1 cellular context compared by ENCODE assay signal in genomic region chr3:64454768-64455167, GRCh38.
A peak's percentile ranks its signal among the peaks of the same experiment; 100 is the strongest.
TF ChIP-seq lines count a peak whose summit lies in the region.

No MANE protein-coding gene starts in this region.

TF ChIP-seq in GM12878, 131 proteins besides CTCF, POLR2A, EP300 and RAD21 (continued from another document):
- TF ChIP-seq RUNX3 (IDR thresholded peaks at IDR 0.05; ENCODE audit: low read length) (peak; percentile 9; the same call in 1 of the 2 replicates), TCF7 (IDR thresholded peaks at IDR 0.05; ENCODE audit: borderline replicate concordance) (no peak), ETV6 (conservative IDR thresholded peaks at IDR 0.05 in 1 of 2, IDR thresholded peaks at IDR 0.05 in 1 of 2; ENCODE audit: borderline replicate concordance in 1 of 2, low read depth in 1 of 2) (0 out of 4 replicates have a peak, but pooled peaks of 1 of the 2 experiments have one; percentile 28), SIN3A (IDR thresholded peaks at IDR 0.05; ENCODE audit: low read depth, low read length) (no peak)
